ENCODE assay signal across 7 cellular contexts in the genomic region with DNA sequence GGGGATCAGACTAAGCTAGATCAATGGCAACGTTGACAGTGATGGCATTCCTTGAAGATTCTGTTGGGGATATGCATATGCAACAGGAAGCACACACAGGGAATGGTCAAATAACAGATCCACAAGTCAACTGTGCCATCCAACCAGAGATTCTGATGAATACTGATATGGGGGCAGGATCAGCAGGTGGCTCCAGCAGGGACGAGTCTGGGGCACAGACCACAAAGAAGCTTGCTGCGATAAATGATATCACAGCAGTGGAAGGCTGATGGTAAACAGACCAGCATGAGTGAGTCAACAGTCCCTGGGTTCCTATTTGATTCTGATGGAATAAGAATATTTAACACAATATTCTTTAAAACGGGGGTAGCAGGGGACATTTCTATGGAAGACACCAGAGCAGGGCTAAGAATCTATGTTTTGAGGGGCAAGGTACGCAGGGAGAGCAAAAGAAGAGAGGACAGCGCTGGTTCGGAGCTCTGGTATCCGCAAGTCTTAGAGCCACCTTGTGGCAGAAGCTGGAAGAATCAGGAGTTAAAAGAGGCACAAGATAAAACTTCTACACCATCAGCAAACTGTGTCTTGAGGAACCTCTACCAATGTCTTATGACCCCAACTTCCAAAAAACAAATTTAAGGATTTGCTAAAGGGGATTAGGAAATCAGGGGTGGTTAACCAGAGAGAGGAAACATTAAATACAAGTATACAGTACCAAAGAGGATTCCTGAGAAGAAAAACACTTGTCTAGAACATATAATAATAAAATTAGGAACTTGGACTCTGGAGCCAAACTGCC. TPM values are rescaled to one million over a fixed set of nuclear protein-coding genes. Genes with fewer than 3 reads are reported as not detected.
DNase-seq lines count a peak whose midpoint lies in the region; ATAC-seq and TF ChIP-seq lines count a peak whose summit lies in the region.
"Not testable (repeated sequence)": the region's sequence is repeated elsewhere in the genome, so short reads cannot be mapped to it uniquely, and the experiment has no call there.

No MANE protein-coding gene starts in this region.

- not testable (repeated sequence) for H3K27me3 ChIP-seq in breast epithelium; hepatocyte; prostate gland (replicated peaks; ENCODE audit: insufficient read depth)

- H3K9me2 ChIP-seq in hepatocyte (replicated peaks; ENCODE audit: insufficient read depth), result not testable (repeated sequence)

- 14% methylated on average over 8 of the region's 8 CpGs for WGBS in hepatocyte (ENCODE audit: low lambda C conversion rate, missing lambda C conversion rate)
- 30% methylated on average over 8 of the region's 8 CpGs for WGBS in prostate gland

- not testable (repeated sequence) for H3K4me1 ChIP-seq in breast epithelium; hepatocyte (ENCODE audit: insufficient read depth); prostate gland (replicated peaks)

- DNase-seq in GM10266 (ENCODE audit: extremely low spot score); breast epithelium (ENCODE audit: low spot score in 2 of 2): not testable (repeated sequence)
- DNase-seq in NCI-H82 (lab: John Stamatoyannopoulos, UW) (peak; percentile 37), hepatocyte (ENCODE audit: low spot score) (peak; percentile 48), prostate gland (ENCODE audit: low spot score) (peak; percentile 59)
- DNase-seq in activated CD4-positive, alpha-beta T cell treated with anti-CD3 and anti-CD28 coated beads for 4 hours, result peak; percentile 40 to 49

- intact Hi-C loops in breast epithelium (cut with DNase I; ENCODE audit: low total_unique reads); prostate gland (cut with DNase I): not testable (repeated sequence)

- not testable (repeated sequence) for H3K79me2 ChIP-seq in hepatocyte

- peak; percentile 31 for ATAC-seq in HG02798 (IDR thresholded peaks at IDR 0.05; ENCODE audit: poor library complexity, unreplicated experiment)

- not testable (repeated sequence) for H3K9me3 ChIP-seq in breast epithelium; hepatocyte (ENCODE audit: low read depth); prostate gland

- TF ChIP-seq CTCF in GM10266 (IDR thresholded peaks at IDR 0.05; ENCODE audit: control insufficient read depth, insufficient read depth, low read depth, missing control alignments), result peak; percentile 42
- TF ChIP-seq CTCF in breast epithelium (IDR thresholded peaks at IDR 0.05), result peak in 2 of 3 donors; percentile 24 to 30
- peak; percentile 56 for TF ChIP-seq CTCF in hepatocyte (IDR thresholded peaks at IDR 0.05; ENCODE audit: poor library complexity)
- peak in 3 of 4 experiments; percentile 37 to 56 (median 42) for TF ChIP-seq CTCF in prostate gland (IDR thresholded peaks at IDR 0.05)

- not testable (repeated sequence) for H3K36me3 ChIP-seq in breast epithelium; hepatocyte (replicated peaks; ENCODE audit: insufficient read depth, low read depth); prostate gland

- not testable (repeated sequence) for H3K27ac ChIP-seq in breast epithelium, prostate gland
- peak overlapping the region; percentile 42 for H3K27ac ChIP-seq in hepatocyte

- H4K20me1 ChIP-seq in hepatocyte (ENCODE audit: insufficient read depth, poor library complexity, severe bottlenecking), result not testable (repeated sequence)

- peak overlapping the region; percentile 65 for H3K4me2 ChIP-seq in hepatocyte

- not testable (repeated sequence) for H2AFZ ChIP-seq in hepatocyte

- TF ChIP-seq POLR2A in breast epithelium (IDR thresholded peaks at IDR 0.05); prostate gland (IDR thresholded peaks at IDR 0.05): not testable (repeated sequence)

- H3K4me3 ChIP-seq in breast epithelium, result peak overlapping the region in 1 of 3 donors; percentile 31
- not testable (repeated sequence) for H3K4me3 ChIP-seq in hepatocyte, prostate gland

RNA-seq across cellular contexts. Expression of a gene that starts 25.3 kb away (rescaled TPM):
- total RNA-seq in breast epithelium (10 to 100 TPM; 22.0 to 31.4 (median 31.3) TPM), hepatocyte (14.4 and 16.0 TPM in 2 replicates), prostate gland (10 to 100 TPM; 10.4 to 13.7 TPM)
- 23.3 and 26.9 TPM in 2 replicates for polyA plus RNA-seq in hepatocyte
